ENCODE assay signal across 18 cellular contexts in the genomic region with DNA sequence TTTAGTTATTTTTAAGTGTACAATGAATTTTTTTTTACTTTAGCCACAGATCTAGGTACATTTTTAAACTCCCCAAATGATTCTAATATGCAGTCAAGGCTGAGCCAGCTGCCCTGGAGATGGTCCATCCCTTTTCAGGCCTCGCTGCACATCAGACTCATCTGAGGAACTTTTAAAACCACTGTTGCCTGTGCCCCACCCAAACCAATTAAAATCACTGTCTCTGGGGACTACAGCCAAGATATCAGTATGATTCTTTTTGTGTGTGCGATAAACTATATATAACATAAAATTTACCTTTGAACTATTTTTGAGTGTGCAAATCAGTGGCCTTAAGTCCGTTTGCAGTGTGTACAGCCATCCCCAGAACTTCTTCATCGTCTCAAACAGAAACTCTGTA. TPM values are rescaled to one million over a fixed set of nuclear protein-coding genes. Genes with fewer than 3 reads are reported as not detected.
DNase-seq lines count a peak whose midpoint lies in the region; ATAC-seq and TF ChIP-seq lines count a peak whose summit lies in the region.
"Had no signal": no experiment of that assay in that cellular context is flagged by ENCODE, and none has a peak within 500 bp of the region (broad histone marks: within the 10 kb centered on the region; RNA-seq: fewer than 3 reads in every experiment).

No MANE protein-coding gene starts in this region.

- H2AFZ ChIP-seq in osteoblast (ENCODE audit: low read length) = no peak overlapping the region

- H3K36me3 ChIP-seq in osteoblast (ENCODE audit: insufficient read depth, low read length) = no peaks in the 10 kb centered on the region
- H3K36me3 ChIP-seq: ovary, tibial artery had no signal

- peak; percentile 42 for DNase-seq in RPMI7951 (ENCODE audit: low read depth)
- DNase-seq in foreskin keratinocyte = no peak
- DNase-seq in iPS-NIHi11 (ENCODE audit: low spot score) = no peak
- DNase-seq in osteoblast (ENCODE audit: insufficient read length, low spot score, missing footprints) = no peak
- DNase-seq: activated CD4-positive, alpha-beta T cell treated with anti-CD3 and anti-CD28 coated beads, Interleukin-2, amount 10 ng/mL, durations not matched to agents 24 days and 14 days; activated gamma-delta T cell; Calu3; dermis blood vessel endothelial cell; foreskin melanocyte; mammary epithelial cell; NCI-H1105 treated with DMSO at 0.1 percent for 48 hours; ovary; stimulated activated naive CD8-positive, alpha-beta T cell treated with anti-CD3 and anti-CD28 coated beads, Interleukin-15, Interleukin-2, amounts not matched to agents 100 U/mL and 50 U/mL, for 24 hours; tibial artery had no signal

- H3K27ac ChIP-seq in foreskin keratinocyte (no peak overlapping the region), osteoblast (ENCODE audit: low read depth, low read length) (no peak overlapping the region)
- H3K27ac ChIP-seq: ovary, tibial artery had no signal

- H3K4me2 ChIP-seq in osteoblast (ENCODE audit: insufficient read depth, low read length) = no peak overlapping the region

- H3K27me3 ChIP-seq in foreskin keratinocyte (no peaks in the 10 kb centered on the region), osteoblast (ENCODE audit: insufficient read depth, low read length) (no peaks in the 10 kb centered on the region)
- H3K27me3 ChIP-seq: ovary, tibial artery had no signal

- ATAC-seq in GM18858 (IDR thresholded peaks at IDR 0.05; ENCODE audit: unreplicated experiment) (peak; percentile 29), HG02885 (IDR thresholded peaks at IDR 0.05; ENCODE audit: poor library complexity, unreplicated experiment) (peak; percentile 45), foreskin keratinocyte (no peak), GM21737 (IDR thresholded peaks at IDR 0.05; ENCODE audit: unreplicated experiment) (no peak)
- ATAC-seq: sciatic nerve; stimulated activated naive CD8-positive, alpha-beta T cell treated with anti-CD3 and anti-CD28 coated beads, Interleukin-15, Interleukin-2, amounts not matched to agents 100 U/mL and 50 U/mL, for 24 hours had no signal

- H3K4me1 ChIP-seq in foreskin keratinocyte (no peaks in the 10 kb centered on the region), osteoblast (ENCODE audit: insufficient read depth, low read length) (peaks cover 16% of the 10 kb centered on the region)
- H3K4me1 ChIP-seq: tibial artery had no signal

- H4K20me1 ChIP-seq in osteoblast (ENCODE audit: insufficient read depth, low read length) = no peaks in the 10 kb centered on the region

- H3K9me3 ChIP-seq in osteoblast (ENCODE audit: low read depth, low read length) = no peaks in the 10 kb centered on the region
- H3K9me3 ChIP-seq: ovary, tibial artery had no signal

- no peaks in the 10 kb centered on the region for H3K79me2 ChIP-seq in osteoblast (ENCODE audit: insufficient read depth, low read length)

- TF ChIP-seq CTCF in foreskin keratinocyte (conservative IDR thresholded peaks at IDR 0.05) (no peak), osteoblast (IDR thresholded peaks at IDR 0.05; ENCODE audit: extremely low read depth, low read depth, low read length) (no peak)

- no peak overlapping the region for H3K4me3 ChIP-seq in osteoblast (ENCODE audit: insufficient read depth, low read length)
- H3K4me3 ChIP-seq: ovary, tibial artery had no signal

RNA-seq across cellular contexts. Expression of gene MALT1, which starts 9.1 kb away (rescaled TPM):
- 35.8 and 45.7 TPM in 2 replicates for total RNA-seq in RPMI7951 (2014; rRNA removed; shearing (Covaris generic))
- 28.4 and 31.6 TPM in 2 replicates for total RNA-seq in foreskin keratinocyte
- 11.0 and 13.0 TPM in 2 replicates for polyA plus RNA-seq in foreskin keratinocyte
- 53.6 and 55.7 TPM in 2 replicates for total RNA-seq in osteoblast

RNA-seq across cellular contexts. Expression of gene ALPK2, which starts 33.2 kb away (rescaled TPM):
- 13.6 and 16.6 TPM in 2 replicates for total RNA-seq in RPMI7951 (2014; rRNA removed; shearing (Covaris generic))
- 0.07 and 0.27 TPM in 2 replicates for total RNA-seq in foreskin keratinocyte
- polyA plus RNA-seq in foreskin keratinocyte = 0.02 TPM in 2 replicates
- 255 and 262 TPM in 2 replicates for total RNA-seq in osteoblast
- total RNA-seq: Calu3 had no signal
- polyA plus RNA-seq: mammary epithelial cell had no signal

Comparison
In these comparisons a context has a peak if more than half of its experiments do, and no peak if none do; other contexts are left out.
1. ATAC-seq: peak in GM18858 (single experiment) and HG02885 (single experiment); none in foreskin keratinocyte (single experiment) and GM21737 (single experiment).
2. RNA of gene ALPK2, which starts 33.2 kb away (total RNA-seq): 255 to 262 TPM in osteoblast and 13.6 to 16.6 TPM in RPMI7951; 0.07 to 0.27 TPM in foreskin keratinocyte; every median in the first group is over 10 times any median in the second.